In the genomic region with DNA sequence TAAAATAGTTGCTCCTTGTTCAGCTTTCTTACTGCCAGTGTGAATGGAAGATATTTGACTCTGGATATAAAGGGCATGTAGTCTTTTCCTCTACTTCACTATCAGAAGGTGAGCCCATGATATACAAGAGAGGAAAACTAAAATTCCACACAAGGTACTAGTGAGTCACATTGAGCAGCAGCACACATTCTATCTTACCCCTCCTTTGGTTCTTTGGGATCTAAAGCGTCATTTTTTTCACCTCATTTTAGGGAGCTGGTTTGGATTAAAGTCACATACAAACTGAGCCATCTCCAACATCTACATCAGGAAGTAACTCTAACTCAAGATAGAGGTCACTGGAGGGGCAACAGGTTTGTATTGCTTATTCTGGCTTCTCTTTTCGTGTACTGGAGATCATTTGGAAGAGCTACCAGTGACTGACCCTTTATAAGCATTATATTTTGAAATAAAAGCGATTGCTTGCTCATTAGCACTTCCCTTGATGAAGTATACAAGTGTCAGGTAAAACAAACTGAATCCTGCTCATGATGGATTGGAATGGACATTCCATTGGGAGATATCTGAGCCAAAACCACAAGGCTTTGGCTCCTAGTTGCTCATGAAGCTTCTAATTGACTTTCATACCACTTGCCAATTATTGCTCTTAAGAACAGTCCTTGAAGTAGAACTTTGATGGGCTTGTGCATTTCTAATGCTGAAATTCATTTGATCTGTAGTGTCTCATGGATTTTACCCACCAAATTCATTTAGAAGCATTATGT, we compare ENCODE assay signal across 23 cellular contexts.
DNase-seq lines count a peak whose midpoint lies in the region; TF ChIP-seq lines count a peak whose summit lies in the region.
"Had no signal": no experiment of that assay in that cellular context is flagged by ENCODE, and none has a peak within 500 bp of the region (broad histone marks: within the 10 kb centered on the region; RNA-seq: fewer than 3 reads in every experiment).

No MANE protein-coding gene starts in this region.

- peaks cover 34% of the 10 kb centered on the region for H3K4me1 Mint-ChIP-seq in MCF 10A (ENCODE audit: insufficient read depth, unreplicated experiment)
- H3K4me1 Mint-ChIP-seq: activated naive CD4-positive, alpha-beta T cell treated with anti-CD3 and anti-CD28 coated beads, Interleukin-2, amount 10 ng/mL, durations not matched to agents 7 days and 5 days had no signal

- no peak overlapping the region for H3K9ac ChIP-seq in adipocyte (ENCODE audit: low read length)

- DNase-seq in MCF 10A (ENCODE audit: unreplicated experiment) (peak; percentile 62), breast epithelium (ENCODE audit: low spot score in 2 of 2) (no peak), adipocyte (ENCODE audit: low read depth) (peak; percentile 37), fibroblast of pulmonary artery (ENCODE audit: low read depth) (peak; percentile 32), left ventricle myocardium inferior (no peak), DMS 273 (lab: John Stamatoyannopoulos, UW; ENCODE audit: unreplicated experiment) (no peak), islet precursor cell (no peak), ecto neural progenitor cell (ENCODE audit: low spot score) (no peak)
- DNase-seq: 8988T; activated CD4-positive, alpha-beta T cell treated with anti-CD3 and anti-CD28 coated beads for 4 hours; activated naive CD4-positive, alpha-beta T cell treated with anti-CD3 and anti-CD28 coated beads, Interleukin-2, amount 10 ng/mL, durations not matched to agents 7 days and 5 days; activated T-cell treated with anti-CD3 and anti-CD28 coated beads for 4 hours; effector memory CD4-positive, alpha-beta T cell; gastrocnemius medialis; GOT3; Kasumi-1; NCI-H1436; NCI-H345; stimulated activated naive CD4-positive, alpha-beta T cell treated with Interleukin-2 at 50 U/mL for 16 hours; trophoblast cell had no signal

- no peaks in the 10 kb centered on the region for H3K4me1 ChIP-seq in breast epithelium
- peaks cover 25% of the 10 kb centered on the region for H3K4me1 ChIP-seq in adipocyte (ENCODE audit: control insufficient read depth, insufficient read depth, low read length)
- H3K4me1 ChIP-seq in left ventricle myocardium inferior: peaks cover 4% of the 10 kb centered on the region
- H3K4me1 ChIP-seq: gastrocnemius medialis had no signal

- no peaks in the 10 kb centered on the region for H3K36me3 ChIP-seq in breast epithelium
- H3K36me3 ChIP-seq in adipocyte (ENCODE audit: control insufficient read depth, insufficient read depth, low read length, severe bottlenecking): no peaks in the 10 kb centered on the region
- H3K36me3 ChIP-seq in left ventricle myocardium inferior: no peaks in the 10 kb centered on the region
- H3K36me3 ChIP-seq: cardiac muscle cell, gastrocnemius medialis had no signal

- POLR2A ChIA-PET in MCF 10A (lab: Yijun Ruan, JAX): interaction anchor here (0.6 to 1.9 kb wide), 5 partner anchors 62 to 865 kb away, joined by 3 to 6 read pairs (median 4); no protein-coding TSS in a partner anchor

- H3K9me3 ChIP-seq in breast epithelium (no peaks in the 10 kb centered on the region), adipocyte (ENCODE audit: control insufficient read depth, low read length) (no peaks in the 10 kb centered on the region), left ventricle myocardium inferior (replicated peaks) (no peaks in the 10 kb centered on the region)
- H3K9me3 ChIP-seq: gastrocnemius medialis had no signal

- H3K9me3 Mint-ChIP-seq in MCF 10A (ENCODE audit: unreplicated experiment): no peaks in the 10 kb centered on the region
- H3K9me3 Mint-ChIP-seq: activated naive CD4-positive, alpha-beta T cell treated with anti-CD3 and anti-CD28 coated beads, Interleukin-2, amount 10 ng/mL, durations not matched to agents 7 days and 5 days had no signal

- peak overlapping the region; percentile 96 for H3K27ac Mint-ChIP-seq in MCF 10A (ENCODE audit: low read depth, unreplicated experiment)
- H3K27ac Mint-ChIP-seq: activated naive CD4-positive, alpha-beta T cell treated with anti-CD3 and anti-CD28 coated beads, Interleukin-2, amount 10 ng/mL, durations not matched to agents 7 days and 5 days; natural killer cell treated with Interleukin-12 subunit alpha and Interleukin-12 subunit beta and Interleukin-15 and Interleukin-18, amount 100 ng/mL, for 72 hours; progenitor cell of endocrine pancreas had no signal

- H3K4me3 ChIP-seq in breast epithelium (no peak overlapping the region), adipocyte (ENCODE audit: low read length) (peak overlapping the region; percentile 9), fibroblast of pulmonary artery (replicated peaks; ENCODE audit: low read depth, low read length) (no peak overlapping the region), left ventricle myocardium inferior (no peak overlapping the region)
- H3K4me3 ChIP-seq: cardiac muscle cell, gastrocnemius medialis had no signal

- H3K27me3 ChIP-seq in breast epithelium (no peaks in the 10 kb centered on the region), adipocyte (replicated peaks; ENCODE audit: control insufficient read depth, insufficient read depth, low read length) (no peaks in the 10 kb centered on the region), left ventricle myocardium inferior (ENCODE audit: low read depth) (no peaks in the 10 kb centered on the region)
- H3K27me3 ChIP-seq: cardiac muscle cell, gastrocnemius medialis had no signal

- no peak overlapping the region for H3K27ac ChIP-seq in breast epithelium
- H3K27ac ChIP-seq in left ventricle myocardium inferior (replicated peaks): no peak overlapping the region
- H3K27ac ChIP-seq: cardiac muscle cell, gastrocnemius medialis had no signal

- TSS peak; percentile 92 for BruUV-seq in MCF 10A (replicated peaks; lab: Mats Ljungman, UMichigan)

- peak overlapping the region; percentile 61 for H3K4me3 Mint-ChIP-seq in MCF 10A (ENCODE audit: unreplicated experiment)
- H3K4me3 Mint-ChIP-seq: activated naive CD4-positive, alpha-beta T cell treated with anti-CD3 and anti-CD28 coated beads, Interleukin-2, amount 10 ng/mL, durations not matched to agents 7 days and 5 days; natural killer cell treated with Interleukin-12 subunit alpha and Interleukin-12 subunit beta and Interleukin-15 and Interleukin-18, amount 100 ng/mL, for 72 hours had no signal

- CTCF ChIA-PET in MCF 10A (lab: Yijun Ruan, JAX): interaction anchor here (0.5 to 1.7 kb wide), 5 partner anchors 9 to 868 kb away, joined by 3 to 4 read pairs (median 4); no protein-coding TSS in a partner anchor

- TF ChIP-seq CTCF in MCF 10A (IDR thresholded peaks at IDR 0.05; ENCODE audit: unreplicated experiment): no peak
- TF ChIP-seq CTCF in breast epithelium (IDR thresholded peaks at IDR 0.05): no peak
- no peak for TF ChIP-seq CTCF in fibroblast of pulmonary artery (IDR thresholded peaks at IDR 0.05; ENCODE audit: low read length, missing control alignments)
- no peak for TF ChIP-seq CTCF in left ventricle myocardium inferior (IDR thresholded peaks at IDR 0.05; ENCODE audit: borderline replicate concordance)

- no peak for TF ChIP-seq POLR2A in breast epithelium (IDR thresholded peaks at IDR 0.05)

- H3K27me3 Mint-ChIP-seq in MCF 10A (ENCODE audit: insufficient read depth, unreplicated experiment): no peaks in the 10 kb centered on the region
- H3K27me3 Mint-ChIP-seq: activated naive CD4-positive, alpha-beta T cell treated with anti-CD3 and anti-CD28 coated beads, Interleukin-2, amount 10 ng/mL, durations not matched to agents 7 days and 5 days; natural killer cell treated with Interleukin-12 subunit alpha and Interleukin-12 subunit beta and Interleukin-15 and Interleukin-18, amount 100 ng/mL, for 72 hours; progenitor cell of endocrine pancreas had no signal

- intact Hi-C loops in MCF 10A (cut with micrococcal nuclease) (loop anchor here (2.0 to 5.0 kb wide), 3 partner anchors 93 to 348 kb away; a partner anchor contains a TSS), breast epithelium (cut with DNase I; ENCODE audit: low total_unique reads) (no loop called here), left ventricle myocardium inferior (cut with micrococcal nuclease) (no loop called here)

- H3K36me3 Mint-ChIP-seq in MCF 10A (ENCODE audit: insufficient read depth, unreplicated experiment): no peaks in the 10 kb centered on the region
- H3K36me3 Mint-ChIP-seq: activated naive CD4-positive, alpha-beta T cell treated with anti-CD3 and anti-CD28 coated beads, Interleukin-2, amount 10 ng/mL, durations not matched to agents 7 days and 5 days; natural killer cell treated with Interleukin-12 subunit alpha and Interleukin-12 subunit beta and Interleukin-15 and Interleukin-18, amount 100 ng/mL, for 72 hours had no signal

Comparison
In these comparisons a context has a peak if more than half of its experiments do, and no peak if none do; other contexts are left out.
1. DNase-seq: peak in MCF 10A (single experiment), adipocyte (single experiment) and fibroblast of pulmonary artery (single experiment); none in breast epithelium (0 of 2), left ventricle myocardium inferior (single experiment), DMS 273 (single experiment), islet precursor cell (single experiment) and ecto neural progenitor cell (single experiment).